Comparison of ENCODE assay signal across 11 cellular contexts in genomic region chr7:37440738-37441404, GRCh38. TPM values are rescaled to one million over a fixed set of nuclear protein-coding genes. Genes with fewer than 3 reads are reported as not detected.
A peak's percentile ranks its signal among the peaks of the same experiment; 100 is the strongest.
DNase-seq lines count a peak whose midpoint lies in the region; ATAC-seq and TF ChIP-seq lines count a peak whose summit lies in the region.
"Had no signal": no experiment of that assay in that cellular context is flagged by ENCODE, and none has a peak within 500 bp of the region (broad histone marks: within the 10 kb centered on the region; RNA-seq: fewer than 3 reads in every experiment).

No MANE protein-coding gene starts in this region.

- H3K36me3 ChIP-seq in PC-3 (ENCODE audit: low read depth, low read length), result no peaks in the 10 kb centered on the region
- H3K36me3 ChIP-seq: WERI-Rb-1 had no signal

- ATAC-seq in HG02981 (IDR thresholded peaks at IDR 0.05; ENCODE audit: unreplicated experiment), result no peak
- ATAC-seq in PC-3, result no peak

- no peak overlapping the region for H2AFZ ChIP-seq in PC-3 (ENCODE audit: low read length)

- no peaks in the 10 kb centered on the region for H3K9me3 ChIP-seq in PC-3 (ENCODE audit: low read length)

- no peaks in the 10 kb centered on the region for H3F3A ChIP-seq in PC-3 (ENCODE audit: low read length, unreplicated experiment)

- H3K4me1 ChIP-seq in PC-3 (ENCODE audit: insufficient read depth, low read length), result no peaks in the 10 kb centered on the region

- no peak for TF ChIP-seq CTCF in PC-3 (conservative IDR thresholded peaks at IDR 0.05; ENCODE audit: low read depth, low read length)

- H3K9ac ChIP-seq in PC-3 (ENCODE audit: low read length), result no peak overlapping the region

- H3K9me3 Mint-ChIP-seq in activated T-helper 1 cell treated with anti-CD3 and anti-CD28 coated beads, Interleukin-12 subunit alpha, Interleukin-12 subunit beta, Interleukin-2, Interleukin-4 antibody, amounts not matched to agents 30 ng/mL and 10 ng/mL and 1 ng/mL, durations not matched to agents 14 hours and 24 hours and 36 hours, result no peaks in the 10 kb centered on the region

- no peaks in the 10 kb centered on the region for H4K20me1 ChIP-seq in PC-3 (ENCODE audit: low read length)

- no peak overlapping the region for H3K4me3 ChIP-seq in PC-3 (ENCODE audit: low read length)

- POLR2A ChIA-PET in PC-3 (lab: Charles Lee; ENCODE audit: unreplicated experiment), result no interaction called here

- peak overlapping the region; percentile 66 for H3K4me3 Mint-ChIP-seq in activated T-helper 1 cell treated with anti-CD3 and anti-CD28 coated beads, Interleukin-12 subunit alpha, Interleukin-12 subunit beta, Interleukin-2, Interleukin-4 antibody, amounts not matched to agents 30 ng/mL and 10 ng/mL and 1 ng/mL, durations not matched to agents 14 hours and 24 hours and 36 hours

- peak overlapping the region; percentile 31 for H3K27ac ChIP-seq in layer of hippocampus (ENCODE audit: low read depth, low read length)
- no peak overlapping the region for H3K27ac ChIP-seq in PC-3 (ENCODE audit: low read length)
- H3K27ac ChIP-seq: WERI-Rb-1 had no signal

- intact Hi-C loops in activated T-helper 1 cell treated with anti-CD3 and anti-CD28 coated beads, Interleukin-12 subunit alpha, Interleukin-12 subunit beta, Interleukin-2, Interleukin-4 antibody, amounts not matched to agents 30 ng/mL and 10 ng/mL and 1 ng/mL, durations not matched to agents 14 hours and 24 hours and 36 hours (cut with micrococcal nuclease), result loop anchor here (1.0 to 10.0 kb wide), 5 partner anchors 9 to 1626 kb away; no protein-coding TSS in a partner anchor
- intact Hi-C loops in PC-3 (cut with micrococcal nuclease), result no loop called here

- H3K36me3 Mint-ChIP-seq in activated T-helper 1 cell treated with anti-CD3 and anti-CD28 coated beads, Interleukin-12 subunit alpha, Interleukin-12 subunit beta, Interleukin-2, Interleukin-4 antibody, amounts not matched to agents 30 ng/mL and 10 ng/mL and 1 ng/mL, durations not matched to agents 14 hours and 24 hours and 36 hours (ENCODE audit: low read depth), result peaks cover 24% of the 10 kb centered on the region

- CTCF ChIA-PET in PC-3 (lab: Charles Lee), result interaction anchor here (0.7 kb wide), 1 partner anchor 134 kb away, joined by 7 read pairs; no protein-coding TSS in a partner anchor

- peaks cover 64% of the 10 kb centered on the region for H3K4me1 Mint-ChIP-seq in activated T-helper 1 cell treated with anti-CD3 and anti-CD28 coated beads, Interleukin-12 subunit alpha, Interleukin-12 subunit beta, Interleukin-2, Interleukin-4 antibody, amounts not matched to agents 30 ng/mL and 10 ng/mL and 1 ng/mL, durations not matched to agents 14 hours and 24 hours and 36 hours (ENCODE audit: low read depth)

- BruUV-seq in PC-3 (replicated peaks; lab: Mats Ljungman, UMichigan), result no TSS peak

- H3K27ac Mint-ChIP-seq in activated T-helper 1 cell treated with anti-CD3 and anti-CD28 coated beads, Interleukin-12 subunit alpha, Interleukin-12 subunit beta, Interleukin-2, Interleukin-4 antibody, amounts not matched to agents 30 ng/mL and 10 ng/mL and 1 ng/mL, durations not matched to agents 14 hours and 24 hours and 36 hours, result peak overlapping the region; percentile 95

- H3K27me3 ChIP-seq in layer of hippocampus (ENCODE audit: control insufficient read depth, insufficient read depth, low read length) (no peaks in the 10 kb centered on the region), PC-3 (ENCODE audit: low read length) (no peaks in the 10 kb centered on the region)

- no peaks in the 10 kb centered on the region for H3K79me2 ChIP-seq in PC-3 (ENCODE audit: low read length)

- no peaks in the 10 kb centered on the region for H3K9me2 ChIP-seq in PC-3 (replicated peaks; ENCODE audit: low read length)

- H3K4me2 ChIP-seq in PC-3 (ENCODE audit: low read length), result no peak overlapping the region

- no peaks in the 10 kb centered on the region for H3K27me3 Mint-ChIP-seq in activated T-helper 1 cell treated with anti-CD3 and anti-CD28 coated beads, Interleukin-12 subunit alpha, Interleukin-12 subunit beta, Interleukin-2, Interleukin-4 antibody, amounts not matched to agents 30 ng/mL and 10 ng/mL and 1 ng/mL, durations not matched to agents 14 hours and 24 hours and 36 hours (ENCODE audit: insufficient read depth)

- DNase-seq in M059J (ENCODE audit: low read depth) (peak; percentile 17), NK-92 (lab: John Stamatoyannopoulos, UW; ENCODE audit: unreplicated experiment) (no peak), DMS79 (lab: John Stamatoyannopoulos, UW) (no peak), PC-3 (no peak)
- DNase-seq in activated T-helper 1 cell treated with anti-CD3 and anti-CD28 coated beads, Interleukin-12 subunit alpha, Interleukin-12 subunit beta, Interleukin-2, Interleukin-4 antibody, amounts not matched to agents 30 ng/mL and 10 ng/mL and 1 ng/mL, durations not matched to agents 14 hours and 24 hours and 36 hours (ENCODE audit: low spot score), result peak; percentile 27
- peak; percentile 38 for DNase-seq in stimulated activated CD8-positive, alpha-beta memory T cell treated with anti-CD3 and anti-CD28 coated beads, Interleukin-4, amount 100 ng/mL, for 48 hours
- DNase-seq: EL, NCI-H226, WERI-Rb-1 had no signal

RNA-seq across cellular contexts. Expression of gene ELMO1, which starts 7.8 kb away (rescaled TPM):
- total RNA-seq in M059J (2014; rRNA removed; shearing (Covaris generic)), result 21.7 and 36.3 TPM in 2 replicates
- total RNA-seq in activated T-helper 1 cell treated with anti-CD3 and anti-CD28 coated beads, Interleukin-12 subunit alpha, Interleukin-12 subunit beta, Interleukin-2, Interleukin-4 antibody, amounts not matched to agents 30 ng/mL and 10 ng/mL and 1 ng/mL, durations not matched to agents 14 hours and 24 hours and 36 hours, result 113 and 119 TPM in 2 replicates
- total RNA-seq in PC-3 (2014; rRNA removed), result not detected in 2 replicates

Comparison
In these comparisons a context has a peak if more than half of its experiments do, and no peak if none do; other contexts are left out.
1. DNase-seq: peak in M059J (single experiment), activated T-helper 1 cell treated with anti-CD3 and anti-CD28 coated beads, Interleukin-12 subunit alpha, Interleukin-12 subunit beta, Interleukin-2, Interleukin-4 antibody, amounts not matched to agents 30 ng/mL and 10 ng/mL and 1 ng/mL, durations not matched to agents 14 hours and 24 hours and 36 hours (single experiment) and stimulated activated CD8-positive, alpha-beta memory T cell treated with anti-CD3 and anti-CD28 coated beads, Interleukin-4, amount 100 ng/mL, for 48 hours (single experiment); none in NK-92 (single experiment), DMS79 (single experiment) and PC-3 (single experiment).
2. RNA of gene ELMO1, which starts 7.8 kb away (total RNA-seq): 113 to 119 TPM in activated T-helper 1 cell treated with anti-CD3 and anti-CD28 coated beads, Interleukin-12 subunit alpha, Interleukin-12 subunit beta, Interleukin-2, Interleukin-4 antibody, amounts not matched to agents 30 ng/mL and 10 ng/mL and 1 ng/mL, durations not matched to agents 14 hours and 24 hours and 36 hours and 21.7 to 36.3 TPM in M059J; not detected in PC-3; every median in the first group is over 10 times any median in the second.